ENCODE assay signal across 1 cellular context in the genomic region with DNA sequence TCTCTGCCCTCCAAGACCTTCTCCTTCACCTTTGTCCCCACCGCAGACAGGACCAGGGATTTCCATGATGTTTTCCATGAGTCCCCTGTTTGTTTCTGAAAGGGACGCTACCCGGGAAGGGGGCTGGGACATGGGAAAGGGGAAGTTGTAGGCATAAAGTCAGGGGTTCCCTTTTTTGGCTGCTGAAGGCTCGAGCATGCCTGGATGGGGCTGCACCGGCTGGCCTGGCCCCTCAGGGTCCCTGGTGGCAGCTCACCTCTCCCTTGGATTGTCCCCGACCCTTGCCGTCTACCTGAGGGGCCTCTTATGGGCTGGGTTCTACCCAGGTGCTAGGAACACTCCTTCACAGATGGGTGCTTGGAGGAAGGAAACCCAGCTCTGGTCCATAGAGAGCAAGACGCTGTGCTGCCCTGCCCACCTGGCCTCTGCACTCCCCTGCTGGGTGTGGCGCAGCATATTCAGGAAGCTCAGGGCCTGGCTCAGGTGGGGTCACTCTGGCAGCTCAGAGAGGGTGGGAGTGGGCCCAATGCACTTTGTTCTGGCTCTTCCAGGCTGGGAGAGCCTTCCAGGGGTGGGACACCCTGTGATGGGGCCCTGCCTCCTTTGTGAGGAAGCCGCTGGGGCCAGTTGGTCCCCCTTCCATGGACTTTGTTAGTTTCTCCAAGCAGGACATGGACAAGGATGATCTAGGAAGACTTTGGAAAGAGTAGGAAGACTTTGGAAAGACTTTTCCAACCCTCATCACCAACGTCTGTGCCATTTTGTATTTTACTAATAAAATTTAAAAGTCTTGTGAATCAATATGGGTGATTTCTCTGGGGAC.
TF ChIP-seq lines count a peak whose summit lies in the region.

No MANE protein-coding gene starts in this region.

TF ChIP-seq in HEK293T, 16 proteins besides CTCF, POLR2A, EP300 and RAD21:
- TF ChIP-seq NFRKB (IDR thresholded peaks at IDR 0.05) (no peak), FOXM1 (IDR thresholded peaks at IDR 0.05; ENCODE audit: borderline replicate concordance) (no peak), HDGF (IDR thresholded peaks at IDR 0.05; ENCODE audit: borderline replicate concordance) (no peak), ELF4 (IDR thresholded peaks at IDR 0.05) (no peak), ARNT (IDR thresholded peaks at IDR 0.05) (no peak)
